18 cellular contexts compared by ENCODE assay signal in genomic region chr3:131750256-131750655, GRCh38.
A peak's percentile ranks its signal among the peaks of the same experiment; 100 is the strongest.
DNase-seq lines count a peak whose midpoint lies in the region; ATAC-seq, FAIRE-seq and TF ChIP-seq lines count a peak whose summit lies in the region.
"Had no signal": no experiment of that assay in that cellular context is flagged by ENCODE, and none has a peak within 500 bp of the region (broad histone marks: within the 10 kb centered on the region; RNA-seq: fewer than 3 reads in every experiment).

No MANE protein-coding gene starts in this region.

- H3K36me3 Mint-ChIP-seq in endothelial cell (ENCODE audit: low read depth, unreplicated experiment) (no peaks in the 10 kb centered on the region), progenitor cell of endocrine pancreas (ENCODE audit: insufficient read depth) (no peaks in the 10 kb centered on the region)
- H3K36me3 Mint-ChIP-seq: CD14-positive monocyte; CD4-positive, alpha-beta memory T cell had no signal

- H3K27ac Mint-ChIP-seq in endothelial cell (ENCODE audit: unreplicated experiment) (no peak overlapping the region), progenitor cell of endocrine pancreas (no peak overlapping the region)
- H3K27ac Mint-ChIP-seq: CD14-positive monocyte; CD4-positive, alpha-beta memory T cell had no signal

- DNase-seq in D721Med (ENCODE audit: insufficient read length, low spot score), result no peak
- no peak for DNase-seq in endothelial cell (ENCODE audit: low spot score)
- no peak for DNase-seq in progenitor cell of endocrine pancreas (ENCODE audit: low spot score, unreplicated experiment)
- no peak for DNase-seq in omental fat pad (ENCODE audit: low spot score)
- no peak for DNase-seq in Peyer's patch
- DNase-seq in Right ventricle myocardium superior, result no peak
- DNase-seq: 8988T; CD4-positive, alpha-beta memory T cell; DMS79 treated with DMSO at 0.1 percent for 48 hours; GF-D8; GOT3; H7 had no signal

- no peak for ATAC-seq in HG03469 (IDR thresholded peaks at IDR 0.05; ENCODE audit: unreplicated experiment)
- ATAC-seq in omental fat pad (ENCODE audit: low FRiP score), result no peak
- ATAC-seq in Right ventricle myocardium superior (ENCODE audit: poor library complexity), result no peak
- ATAC-seq: HCT116 had no signal

- TF ChIP-seq CTCF in D721Med (IDR thresholded peaks at IDR 0.05; ENCODE audit: insufficient read depth, missing control alignments) (no peak), Loucy (conservative IDR thresholded peaks at IDR 0.05; ENCODE audit: low read length) (peak; percentile 20; the same call in 1 of the 2 replicates), endothelial cell (IDR thresholded peaks at IDR 0.05; ENCODE audit: unreplicated experiment) (peak; percentile 27), progenitor cell of endocrine pancreas (IDR thresholded peaks at IDR 0.05; ENCODE audit: unreplicated experiment) (peak; percentile 11), omental fat pad (IDR thresholded peaks at IDR 0.05) (no peak), Peyer's patch (IDR thresholded peaks at IDR 0.05) (no peak)

- H3K79me2 ChIP-seq in Loucy (ENCODE audit: insufficient read depth, low read length), result no peaks in the 10 kb centered on the region

- no peak overlapping the region for H2AFZ ChIP-seq in Loucy (ENCODE audit: low read length)

- no peak overlapping the region for H3K27ac ChIP-seq in Peyer's patch
- H3K27ac ChIP-seq: BLaER1, HL-60 had no signal

- H3K9me3 ChIP-seq in Loucy (ENCODE audit: insufficient read depth, low read depth, low read length), result no peaks in the 10 kb centered on the region
- H3K9me3 ChIP-seq in Peyer's patch, result no peaks in the 10 kb centered on the region
- H3K9me3 ChIP-seq: BLaER1 had no signal

- H3K4me3 Mint-ChIP-seq in endothelial cell (ENCODE audit: unreplicated experiment) (no peak overlapping the region), progenitor cell of endocrine pancreas (ENCODE audit: low read depth) (no peak overlapping the region)
- H3K4me3 Mint-ChIP-seq: CD14-positive monocyte; CD4-positive, alpha-beta memory T cell had no signal

- no peaks in the 10 kb centered on the region for H3F3A ChIP-seq in Loucy (ENCODE audit: low read depth)

- H3K27me3 Mint-ChIP-seq in endothelial cell (ENCODE audit: unreplicated experiment) (no peaks in the 10 kb centered on the region), progenitor cell of endocrine pancreas (no peaks in the 10 kb centered on the region)

- H3K36me3 ChIP-seq in Loucy (ENCODE audit: insufficient read depth, low read length), result no peaks in the 10 kb centered on the region
- H3K36me3 ChIP-seq in Peyer's patch, result no peaks in the 10 kb centered on the region
- H3K36me3 ChIP-seq: BLaER1 had no signal

- FAIRE-seq in D721Med (lab: Jason Lieb, UNC), result peak; percentile 25

- no peaks in the 10 kb centered on the region for H3K9me3 Mint-ChIP-seq in endothelial cell (ENCODE audit: unreplicated experiment)
- H3K9me3 Mint-ChIP-seq in progenitor cell of endocrine pancreas (ENCODE audit: low read depth), result no peaks in the 10 kb centered on the region

- H3K4me2 ChIP-seq in Loucy (ENCODE audit: low read depth, low read length, poor library complexity, severe bottlenecking), result no peak overlapping the region
- H3K4me2 ChIP-seq: BLaER1 had no signal

- TF ChIP-seq POLR2A in Peyer's patch (IDR thresholded peaks at IDR 0.05), result no peak

- H3K9ac ChIP-seq in Loucy (ENCODE audit: low read depth, low read length, poor library complexity, severe bottlenecking), result no peak overlapping the region
- H3K9ac ChIP-seq: BLaER1 had no signal

- H3K27me3 ChIP-seq in Loucy (ENCODE audit: insufficient read depth, low read length, poor library complexity, severe bottlenecking) (no peaks in the 10 kb centered on the region), Peyer's patch (no peaks in the 10 kb centered on the region)
- H3K27me3 ChIP-seq: BLaER1 had no signal

- no peaks in the 10 kb centered on the region for H3K4me1 Mint-ChIP-seq in endothelial cell (ENCODE audit: unreplicated experiment)
- H3K4me1 Mint-ChIP-seq in progenitor cell of endocrine pancreas (ENCODE audit: low read depth), result no peaks in the 10 kb centered on the region
- H3K4me1 Mint-ChIP-seq: CD14-positive monocyte; CD4-positive, alpha-beta memory T cell had no signal

- H3K4me3 ChIP-seq in Loucy (ENCODE audit: low read length, poor library complexity, severe bottlenecking) (no peak overlapping the region), Peyer's patch (no peak overlapping the region)
- H3K4me3 ChIP-seq: BLaER1 had no signal

- intact Hi-C loops in Right ventricle myocardium superior (cut with DNase I), result no loop called here

- H3K4me1 ChIP-seq in Loucy (ENCODE audit: insufficient read depth, low read length, poor library complexity, severe bottlenecking) (no peaks in the 10 kb centered on the region), Peyer's patch (no peaks in the 10 kb centered on the region)
- H3K4me1 ChIP-seq: BLaER1 had no signal

- no peaks in the 10 kb centered on the region for H4K20me1 ChIP-seq in Loucy (ENCODE audit: insufficient read depth, low read length, poor library complexity, severe bottlenecking)
- H4K20me1 ChIP-seq: BLaER1 had no signal

- no peaks in the 10 kb centered on the region for H3K9me2 ChIP-seq in Loucy (replicated peaks; ENCODE audit: low read depth, low read length)

Comparison
In these comparisons a context has a peak if more than half of its experiments do, and no peak if none do; other contexts are left out.
1. CTCF ChIP-seq: peak in Loucy (single experiment), endothelial cell (single experiment) and progenitor cell of endocrine pancreas (single experiment); none in D721Med (single experiment), omental fat pad (0 of 3) and Peyer's patch (0 of 6).